1 cellular context compared by ENCODE assay signal in genomic region chr1:42922687-42923366, GRCh38.
TF ChIP-seq lines count a peak whose summit lies in the region.

No MANE protein-coding gene starts in this region.

TF ChIP-seq in GM23338, 12 proteins besides CTCF, POLR2A, EP300 and RAD21 (continued from another document):
- TF ChIP-seq ZNF462 (CRISPR knock-in tag; IDR thresholded peaks at IDR 0.05) = no peak
- no peak for TF ChIP-seq CREB1 (CRISPR knock-in tag; IDR thresholded peaks at IDR 0.05; ENCODE audit: low read depth)
- TF ChIP-seq EZH2phosphoT487 (IDR thresholded peaks at IDR 0.05; ENCODE audit: unreplicated experiment) = no peak
- TF ChIP-seq ZNF114 (CRISPR knock-in tag; IDR thresholded peaks at IDR 0.05) = no peak
- no peak for TF ChIP-seq JUNB (IDR thresholded peaks at IDR 0.05; ENCODE audit: unreplicated experiment)
- TF ChIP-seq STAT1 (IDR thresholded peaks at IDR 0.05; ENCODE audit: unreplicated experiment) = no peak
